ENCODE assay signal across 6 cellular contexts in genomic region chr15:22736200-22736599, GRCh38. TPM values are rescaled to one million over a fixed set of nuclear protein-coding genes. Genes with fewer than 3 reads are reported as not detected.
DNase-seq lines count a peak whose midpoint lies in the region; ATAC-seq, FAIRE-seq and TF ChIP-seq lines count a peak whose summit lies in the region.
"Not testable (repeated sequence)": the region's sequence is repeated elsewhere in the genome, so short reads cannot be mapped to it uniquely, and the experiment has no call there.

No MANE protein-coding gene starts in this region.

- not testable (repeated sequence) for H3K27ac ChIP-seq in IMR-90 (ENCODE audit: insufficient read depth, low read length); Panc1 (ENCODE audit: low read length); K562 (ENCODE audit: extremely low read depth, low read depth, low read length)
- peak overlapping the region; percentile 33 for H3K27ac ChIP-seq in osteoblast (ENCODE audit: low read depth, low read length)

- TF ChIP-seq POLR2A in IMR-90 (IDR thresholded peaks at IDR 0.05; ENCODE audit: low read depth, low read length); K562 (conservative IDR thresholded peaks at IDR 0.05): not testable (repeated sequence)

- peak; percentile 29; the same call in 1 of the 2 replicates for ATAC-seq in IMR-90 (ENCODE audit: low read depth)
- peak; percentile 68 for ATAC-seq in Panc1
- peak; percentile 33; the same call in 1 of the 3 replicates for ATAC-seq in K562

- H3K79me1 ChIP-seq in IMR-90 (ENCODE audit: low read depth in 1 of 2, low read length in 2 of 2) = not testable (repeated sequence)

- not testable (repeated sequence) for TF ChIP-seq RAD21 in IMR-90 (IDR thresholded peaks at IDR 0.05; ENCODE audit: low read length); K562 (CRISPR knock-in tag; conservative IDR thresholded peaks at IDR 0.05 in 1 of 2, IDR thresholded peaks at IDR 0.05 in 1 of 2)

- FAIRE-seq in K562 (lab: Jason Lieb, UNC) = not testable (repeated sequence)

- not testable (repeated sequence) for H3K27me3 ChIP-seq in IMR-90 (ENCODE audit: control insufficient read depth, insufficient read depth, low read length); Panc1 (ENCODE audit: control insufficient read depth, insufficient read depth, low read length); K562 (ENCODE audit: control insufficient read depth in 2 of 2, insufficient read depth in 2 of 2, low read length in 2 of 2); osteoblast (ENCODE audit: insufficient read depth, low read length)

- in situ Hi-C loops in IMR-90 (cut with MboI; ENCODE audit: low sequenced_read_pairs); Panc1 (cut with HindIII; ENCODE audit: low pct_unique_long_range_greater_than_20kb, low sequenced_read_pairs); K562 (cut with MboI): not testable (repeated sequence)

- H3K4me3 ChIP-seq in IMR-90 (ENCODE audit: insufficient read depth, low read depth, low read length); Panc1 (ENCODE audit: low read depth in 2 of 2, low read length in 2 of 2); K562; osteoblast (ENCODE audit: insufficient read depth, low read length): not testable (repeated sequence)

- not testable (repeated sequence) for H2AK9ac ChIP-seq in IMR-90 (replicated peaks; ENCODE audit: low read depth, low read length, poor library complexity)

- H2AFZ ChIP-seq in IMR-90 (replicated peaks; ENCODE audit: low read length, poor library complexity); K562 (ENCODE audit: low read depth, low read length); osteoblast (ENCODE audit: low read length): not testable (repeated sequence)

- not testable (repeated sequence) for H2BK120ac ChIP-seq in IMR-90 (ENCODE audit: low read depth, low read length)

- H2BK5ac ChIP-seq in IMR-90 (ENCODE audit: low read depth, low read length, poor library complexity, severe bottlenecking) = not testable (repeated sequence)

- not testable (repeated sequence) for BruUV-seq in IMR-90 (replicated peaks; lab: Mats Ljungman, UMichigan); Panc1 (replicated peaks; lab: Mats Ljungman, UMichigan); K562 (replicated peaks; lab: Mats Ljungman, UMichigan)

- not testable (repeated sequence) for H3K4ac ChIP-seq in IMR-90 (ENCODE audit: low read depth, low read length)

- dilution Hi-C loops in IMR-90 (cut with HindIII; ENCODE audit: low sequenced_read_pairs, unreplicated experiment) = not testable (repeated sequence)

- not testable (repeated sequence) for H3K18ac ChIP-seq in IMR-90 (ENCODE audit: low read depth, low read length)

- not testable (repeated sequence) for H3K4me1 ChIP-seq in IMR-90 (ENCODE audit: control insufficient read depth, insufficient read depth, low read length); Panc1 (ENCODE audit: control insufficient read depth, insufficient read depth, low read length); K562 (replicated peaks in 1 of 2; ENCODE audit: control insufficient read depth in 2 of 2, insufficient read depth in 2 of 2, low read length in 2 of 2); osteoblast (ENCODE audit: insufficient read depth, low read length)

- not testable (repeated sequence) for H2BK15ac ChIP-seq in IMR-90 (ENCODE audit: low read depth, low read length)

- H4K20me1 ChIP-seq in IMR-90 (ENCODE audit: insufficient read depth, low read length); K562 (replicated peaks; ENCODE audit: control insufficient read depth, insufficient read depth, low read length); osteoblast (ENCODE audit: insufficient read depth, low read length): not testable (repeated sequence)

- not testable (repeated sequence) for TF ChIP-seq EP300 in K562 (IDR thresholded peaks at IDR 0.05; ENCODE audit: low read length)

- POLR2A ChIA-PET in IMR-90 (lab: Charles Lee; ENCODE audit: unreplicated experiment); Panc1 (lab: Charles Lee); K562 (lab: Yijun Ruan, JAX): not testable (repeated sequence)

- not testable (repeated sequence) for H4K5ac ChIP-seq in IMR-90 (ENCODE audit: low read depth, low read length)

- not testable (repeated sequence) for H2BK20ac ChIP-seq in IMR-90 (ENCODE audit: low read depth, low read length)

- not testable (repeated sequence) for H2AK5ac ChIP-seq in IMR-90 (ENCODE audit: low read depth, low read length)

- H3K79me2 ChIP-seq in K562 (ENCODE audit: control insufficient read depth, insufficient read depth, low read length); osteoblast (ENCODE audit: insufficient read depth, low read length): not testable (repeated sequence)

- not testable (repeated sequence) for H3K56ac ChIP-seq in IMR-90 (ENCODE audit: extremely low read depth, insufficient read depth, low read length)

- not testable (repeated sequence) for TF ChIP-seq CTCF in IMR-90 (conservative IDR thresholded peaks at IDR 0.05; ENCODE audit: low read depth, low read length); Panc1 (IDR thresholded peaks at IDR 0.05); K562 (IDR thresholded peaks at IDR 0.05 in 2 of 3, conservative IDR thresholded peaks at IDR 0.05 in 1 of 3; ENCODE audit: insufficient read depth in 2 of 3, low read depth in 1 of 3, low read length in 3 of 3); osteoblast (IDR thresholded peaks at IDR 0.05; ENCODE audit: extremely low read depth, low read depth, low read length)

- not testable (repeated sequence) for H3K14ac ChIP-seq in IMR-90 (replicated peaks; ENCODE audit: low read depth, low read length)

- not testable (repeated sequence) for H4K8ac ChIP-seq in IMR-90 (ENCODE audit: low read depth in 2 of 2, low read length in 2 of 2)

- intact Hi-C loops in IMR-90 (cut with micrococcal nuclease); Panc1 (cut with micrococcal nuclease; ENCODE audit: unreplicated experiment); K562 (cut with micrococcal nuclease): not testable (repeated sequence)

- H3K9me3 ChIP-seq in IMR-90 (ENCODE audit: control insufficient read depth, insufficient read depth, low read length); Panc1 (ENCODE audit: control insufficient read depth, insufficient read depth, low read depth, low read length); K562 (replicated peaks; ENCODE audit: control insufficient read depth, insufficient read depth, low read depth, low read length); osteoblast (ENCODE audit: low read depth, low read length): not testable (repeated sequence)

- H3K9me1 ChIP-seq in IMR-90 (ENCODE audit: insufficient read depth, low read length); K562 (ENCODE audit: control insufficient read depth, insufficient read depth, low read length): not testable (repeated sequence)

- CTCF ChIA-PET in IMR-90 (lab: Yijun Ruan, JAX); Panc1 (lab: Charles Lee); K562 (lab: Yijun Ruan, JAX; ENCODE audit: low intra/inter-chr PET ratio): not testable (repeated sequence)

- DNase-seq in A172 (ENCODE audit: low spot score) = peak; percentile 0
- peak; percentile 14 for DNase-seq in EL
- DNase-seq in IMR-90; Panc1 (ENCODE audit: low read depth, low spot score); K562 (ENCODE audit: extremely low read depth in 1 of 4, low spot score in 3 of 4); osteoblast (ENCODE audit: insufficient read length, low spot score, missing footprints): not testable (repeated sequence)

- H4K91ac ChIP-seq in IMR-90 (ENCODE audit: insufficient read depth, low read depth, low read length) = not testable (repeated sequence)

- H3K23ac ChIP-seq in IMR-90 (ENCODE audit: low read depth, low read length) = not testable (repeated sequence)

- not testable (repeated sequence) for H3K4me2 ChIP-seq in IMR-90 (ENCODE audit: low read depth, low read length); K562 (ENCODE audit: insufficient read depth, low read length); osteoblast (ENCODE audit: insufficient read depth, low read length)

- H3K36me3 ChIP-seq in IMR-90 (ENCODE audit: control insufficient read depth, insufficient read depth, low read length); Panc1 (ENCODE audit: control insufficient read depth, insufficient read depth, low read length); K562 (ENCODE audit: control insufficient read depth, insufficient read depth, low read length); osteoblast (ENCODE audit: insufficient read depth, low read length): not testable (repeated sequence)

- not testable (repeated sequence) for H3K9ac ChIP-seq in IMR-90 (ENCODE audit: low read depth, low read length); K562 (ENCODE audit: insufficient read depth in 1 of 2, low read depth in 2 of 2, low read length in 2 of 2)

RNA-seq across cellular contexts. Expression of gene NIPA1, which starts 50.2 kb away (rescaled TPM):
- 23.8 and 26.8 TPM in 2 replicates for total RNA-seq in A172 (2014; rRNA removed; shearing (Covaris generic))
- 10.6 and 13.6 TPM in 2 replicates for total RNA-seq in IMR-90 (2012; rRNA removed)
- polyA plus RNA-seq in IMR-90 (2012; rRNA removed) = 6.5 and 6.8 TPM in 2 replicates
- 2.8 and 3.7 TPM in 2 replicates for polyA plus RNA-seq in IMR-90 (2012; cell fraction: cytosol; rRNA removed)
- polyA plus RNA-seq in IMR-90 (2012; cell fraction: nucleus; rRNA removed; ENCODE audit: low replicate concordance) = 6.5 and 6.6 TPM in 2 replicates
- 93.2 TPM for total RNA-seq in Panc1 (2021; ENCODE audit: unreplicated experiment)
- polyA plus RNA-seq in Panc1 (2012; ENCODE audit: insufficient read length) = 69.8 TPM
- total RNA-seq in K562 (2011; cell fraction: chromatin; rRNA removed; ENCODE audit: low replicate concordance) = 31.7 and 51.8 TPM in 2 replicates
- 25.7 and 35.3 TPM in 2 replicates for total RNA-seq in K562 (2011; cell fraction: nucleolus; rRNA removed)
- total RNA-seq in K562 (2011; cell fraction: nucleoplasm; rRNA removed) = 44.9 and 73.9 TPM in 2 replicates
- total RNA-seq in K562 (2014; rRNA removed) = 10.5 and 12.3 TPM in 2 replicates
- 12.0 and 12.4 TPM in 2 replicates for total RNA-seq in K562 (2014; rRNA removed; fragmentation: Illumina TruSeq; extraction: Trizol)
- total RNA-seq in K562 (2015; rRNA removed; fragmentation: Illumina TruSeq; extraction: Trizol) = 11.6 and 12.3 TPM in 2 replicates
- total RNA-seq in K562 (2021) = 20.9 and 21.0 TPM in 2 replicates
- 25.7 and 28.5 TPM in 2 replicates for polyA plus RNA-seq in K562 (2011; rRNA removed)
- polyA plus RNA-seq in K562 (2011; cell fraction: cytosol; rRNA removed) = 19.7 and 21.7 TPM in 2 replicates
- polyA plus RNA-seq in K562 (2011; cell fraction: nucleus; rRNA removed) = 36.0 and 38.2 TPM in 2 replicates
- polyA plus RNA-seq in K562 (2012) = 12.3 and 13.2 TPM in 2 replicates
- 13.3 and 14.9 TPM in 2 replicates for polyA plus RNA-seq in K562 (2014; fragmentation: Illumina TruSeq; extraction: Trizol)
- polyA plus RNA-seq in K562 (2014; fragmentation: Nextera tagmentation; extraction: Ambion mirVana) = 1 to 10 TPM; 3.1 to 4.4 TPM
- 11.0 and 12.9 TPM in 2 replicates for polyA plus RNA-seq in K562 (2014; rRNA removed)
- polyA minus RNA-seq in K562 (2011; rRNA and poly(A)+ RNA removed) = 47.9 and 56.1 TPM in 2 replicates
- 18.1 and 24.3 TPM in 2 replicates for polyA minus RNA-seq in K562 (2011; cell fraction: cytosol; rRNA and poly(A)+ RNA removed)
- polyA minus RNA-seq in K562 (2011; cell fraction: nucleus; rRNA and poly(A)+ RNA removed) = 15.8 and 19.2 TPM in 2 replicates
- total RNA-seq in osteoblast = 6.2 and 9.4 TPM in 2 replicates
